8 cellular contexts compared by ENCODE assay signal in genomic region chr11:120563698-120564572, GRCh38. TPM values are rescaled to one million over a fixed set of nuclear protein-coding genes. Genes with fewer than 3 reads are reported as not detected.
DNase-seq lines count a peak whose midpoint lies in the region; ATAC-seq and TF ChIP-seq lines count a peak whose summit lies in the region.

No MANE protein-coding gene starts in this region.

- TF ChIP-seq CTCF in smooth muscle cell (IDR thresholded peaks at IDR 0.05; ENCODE audit: borderline replicate concordance, insufficient read depth, poor library complexity, severe bottlenecking), result no peak

- no peaks in the 10 kb centered on the region for H4K20me1 ChIP-seq in smooth muscle cell (ENCODE audit: low read depth)

- H3K9ac ChIP-seq in HUES64 (ENCODE audit: low read depth, low read length) (peak overlapping the region; percentile 70), smooth muscle cell (ENCODE audit: low read depth) (peak overlapping the region; percentile 83)

- H3K9me3 ChIP-seq in HUES64 (ENCODE audit: insufficient read depth, low read depth, low read length) (no peaks in the 10 kb centered on the region), smooth muscle cell (replicated peaks; ENCODE audit: low read depth) (no peaks in the 10 kb centered on the region)

- peaks cover 0 to 4% (median 0%) of the 10 kb centered on the region in 3 donors for H3K4me1 Mint-ChIP-seq in T-cell
- H3K4me1 Mint-ChIP-seq in activated naive CD4-positive, alpha-beta T cell treated with anti-CD3 and anti-CD28 coated beads for 36 hours (ENCODE audit: low read depth), result peaks cover 6% of the 10 kb centered on the region

- H2AFZ ChIP-seq in smooth muscle cell (ENCODE audit: low read depth), result peak overlapping the region; percentile 61

- H3K4me3 ChIP-seq in HUES64 (ENCODE audit: low read length) (peak overlapping the region; percentile 63), smooth muscle cell (peak overlapping the region; percentile 45)

- H3K27me3 Mint-ChIP-seq in T-cell, result peaks cover 52 to 60% of the 10 kb centered on the region in 2 donors
- H3K27me3 Mint-ChIP-seq in activated naive CD4-positive, alpha-beta T cell treated with anti-CD3 and anti-CD28 coated beads for 36 hours (ENCODE audit: low read depth), result peaks cover 34% of the 10 kb centered on the region

- no peak overlapping the region for H3K4me3 Mint-ChIP-seq in T-cell
- no peak overlapping the region for H3K4me3 Mint-ChIP-seq in activated naive CD4-positive, alpha-beta T cell treated with anti-CD3 and anti-CD28 coated beads for 36 hours

- POLR2A ChIA-PET in T-cell (lab: Charles Lee), result no interaction called here

- intact Hi-C loops in activated naive CD4-positive, alpha-beta T cell treated with anti-CD3 and anti-CD28 coated beads for 36 hours (cut with micrococcal nuclease), result no loop called here

- DNase-seq in astrocyte of the hippocampus (ENCODE audit: low read depth, low spot score) (peak; percentile 77), iris pigment epithelial cell (ENCODE audit: low read depth) (peak; percentile 33), smooth muscle cell (lab: John Stamatoyannopoulos, UW; ENCODE audit: unreplicated experiment) (no peak), T-cell (no peak)
- DNase-seq in activated naive CD4-positive, alpha-beta T cell treated with anti-CD3 and anti-CD28 coated beads for 36 hours, result no peak
- DNase-seq in effector CD4-positive, alpha-beta T cell, result no peak
- DNase-seq in stimulated activated CD4-positive, alpha-beta T cell treated with anti-CD3 and anti-CD28 coated beads, Interleukin-1b, Interleukin-23, amount 100 ng/mL, for 48 hours, result no peak

- no peak overlapping the region for H3K27ac Mint-ChIP-seq in T-cell
- H3K27ac Mint-ChIP-seq in activated naive CD4-positive, alpha-beta T cell treated with anti-CD3 and anti-CD28 coated beads for 36 hours, result no peak overlapping the region

- no peaks in the 10 kb centered on the region for H3K79me2 ChIP-seq in smooth muscle cell (ENCODE audit: low read depth)

- no peaks in the 10 kb centered on the region for H3K9me3 Mint-ChIP-seq in T-cell
- H3K9me3 Mint-ChIP-seq in activated naive CD4-positive, alpha-beta T cell treated with anti-CD3 and anti-CD28 coated beads for 36 hours, result no peaks in the 10 kb centered on the region

- CTCF ChIA-PET in T-cell (lab: Charles Lee), result no interaction called here
- CTCF ChIA-PET in activated naive CD4-positive, alpha-beta T cell treated with anti-CD3 and anti-CD28 coated beads for 36 hours (lab: Charles Lee), result interaction anchor here (0.6 to 0.7 kb wide), 2 partner anchors 53 to 370 kb away, joined by 3 read pairs; no protein-coding TSS in a partner anchor

- H3F3A ChIP-seq in smooth muscle cell (ENCODE audit: low read depth), result no peaks in the 10 kb centered on the region

- no peak for ATAC-seq in T-cell (replicated peaks in 1 of 4)

- H3K4me1 ChIP-seq in HUES64 (ENCODE audit: insufficient read depth, low read length) (peaks cover 28% of the 10 kb centered on the region), smooth muscle cell (ENCODE audit: low read depth) (peaks cover 16% of the 10 kb centered on the region)

- H3K27ac ChIP-seq in HUES64 (ENCODE audit: low read depth, low read length) (peak overlapping the region; percentile 41; the same call in 1 of the 2 replicates), smooth muscle cell (ENCODE audit: low read depth) (no peak overlapping the region)

- no peaks in the 10 kb centered on the region for H3K36me3 Mint-ChIP-seq in T-cell
- H3K36me3 Mint-ChIP-seq in activated naive CD4-positive, alpha-beta T cell treated with anti-CD3 and anti-CD28 coated beads for 36 hours (ENCODE audit: low read depth), result no peaks in the 10 kb centered on the region

- no peaks in the 10 kb centered on the region for H3K36me3 ChIP-seq in HUES64 (ENCODE audit: insufficient read depth, low read length)
- no peaks in the 10 kb centered on the region for H3K36me3 ChIP-seq in smooth muscle cell (ENCODE audit: low read depth)

- 2% methylated on average over 53 of the region's 53 CpGs for WGBS in HUES64
- WGBS in smooth muscle cell (ENCODE audit: low lambda C conversion rate), result 7% methylated on average over 44 of the region's 53 CpGs

- H3K27me3 ChIP-seq in HUES64 (ENCODE audit: insufficient read depth, low read length) (peaks cover 45% of the 10 kb centered on the region), smooth muscle cell (ENCODE audit: low read depth) (no peaks in the 10 kb centered on the region)

- peak overlapping the region; percentile 91 for H3K4me2 ChIP-seq in smooth muscle cell

RNA-seq across cellular contexts. Expression of gene GRIK4, which starts 52.4 kb away (rescaled TPM):
- polyA plus RNA-seq in HUES64 (2013, experiment 1 of 2), result 0.35 TPM
- 0.70 TPM for polyA plus RNA-seq in HUES64 (2013, experiment 2 of 2)
- total RNA-seq in smooth muscle cell, result not detected in 2 replicates
- not detected in 2 replicates for polyA plus RNA-seq in smooth muscle cell
- total RNA-seq in T-cell, result under 1 TPM in 1 of 5 donors, not detected in 4; 0.09 TPM
- not detected for total RNA-seq in activated naive CD4-positive, alpha-beta T cell treated with anti-CD3 and anti-CD28 coated beads for 36 hours

Comparison
In these comparisons a context has a peak if more than half of its experiments do, and no peak if none do; other contexts are left out.
1. DNase-seq: peak in astrocyte of the hippocampus (single experiment) and iris pigment epithelial cell (single experiment); none in smooth muscle cell (single experiment), T-cell (0 of 34), activated naive CD4-positive, alpha-beta T cell treated with anti-CD3 and anti-CD28 coated beads for 36 hours (single experiment), effector CD4-positive, alpha-beta T cell (single experiment) and stimulated activated CD4-positive, alpha-beta T cell treated with anti-CD3 and anti-CD28 coated beads, Interleukin-1b, Interleukin-23, amount 100 ng/mL, for 48 hours (single experiment).